ENCODE assay signal across 1 cellular context in genomic region chr7:79529214-79529895, GRCh38.
TF ChIP-seq lines count a peak whose summit lies in the region.

No MANE protein-coding gene starts in this region.

TF ChIP-seq in SK-N-SH, 30 proteins besides CTCF, POLR2A, EP300 and RAD21 (continued from another document):
- TF ChIP-seq REST (IDR thresholded peaks at IDR 0.05; ENCODE audit: low read depth, low read length) (no peak), RXRA (IDR thresholded peaks at IDR 0.05; ENCODE audit: borderline replicate concordance, low read depth) (no peak), FOXJ3 (CRISPR knock-in tag; IDR thresholded peaks at IDR 0.05) (no peak), SMC3 (IDR thresholded peaks at IDR 0.05; ENCODE audit: low read depth, low read length) (no peak), RCOR1 (IDR thresholded peaks at IDR 0.05; ENCODE audit: low read length) (no peak), IRF3 (IDR thresholded peaks at IDR 0.05; ENCODE audit: low read depth, low read length) (no peak), TEAD4 (IDR thresholded peaks at IDR 0.05; ENCODE audit: borderline replicate concordance, insufficient read depth) (no peak), YY1 (IDR thresholded peaks at IDR 0.05; ENCODE audit: low read depth) (no peak), ZBTB33 (IDR thresholded peaks at IDR 0.05; ENCODE audit: borderline replicate concordance, low read depth) (no peak), MAX (IDR thresholded peaks at IDR 0.05; ENCODE audit: low read depth) (no peak), GABPA (IDR thresholded peaks at IDR 0.05; ENCODE audit: low read depth) (no peak), TCF12 (IDR thresholded peaks at IDR 0.05) (no peak), PBX3 (IDR thresholded peaks at IDR 0.05) (no peak)
